8 cellular contexts compared by ENCODE assay signal in the genomic region with DNA sequence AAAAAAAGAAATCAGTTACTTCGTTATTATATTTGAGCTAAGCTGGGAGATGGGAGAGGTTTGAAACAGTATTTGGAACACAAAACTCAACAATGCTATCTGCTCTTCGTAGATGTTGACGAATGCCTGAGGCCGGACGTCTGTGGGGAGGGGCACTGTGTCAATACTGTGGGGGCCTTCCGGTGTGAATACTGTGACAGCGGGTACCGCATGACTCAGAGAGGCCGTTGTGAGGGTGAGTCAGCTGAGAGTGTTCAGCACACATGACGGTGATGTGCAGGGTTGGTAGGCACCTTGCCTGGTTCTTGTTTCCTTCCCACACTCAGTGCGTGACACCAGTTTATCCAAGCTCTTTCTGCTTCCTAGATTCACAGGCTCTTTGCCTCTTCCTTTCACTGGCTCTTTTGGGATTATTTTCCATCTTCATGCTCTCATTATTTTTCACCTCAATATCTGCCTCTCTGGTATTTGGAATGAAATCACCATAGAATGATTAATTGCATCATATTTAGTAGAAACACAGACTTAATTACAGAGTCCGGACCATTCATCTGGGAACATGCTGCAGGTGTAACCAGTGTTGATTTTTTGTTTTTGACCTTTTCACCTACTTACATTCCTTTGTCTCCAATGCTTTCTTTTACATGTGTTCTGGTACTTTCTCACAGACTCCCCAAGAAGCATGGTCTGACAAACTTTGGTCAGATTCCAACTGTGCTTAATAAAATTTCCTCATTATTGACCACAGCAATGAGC.
A peak's percentile ranks its signal among the peaks of the same experiment; 100 is the strongest.
DNase-seq lines count a peak whose midpoint lies in the region; ATAC-seq, FAIRE-seq and TF ChIP-seq lines count a peak whose summit lies in the region.

No MANE protein-coding gene starts in this region.

- TF ChIP-seq CTCF in OCI-LY3 (IDR thresholded peaks at IDR 0.05; ENCODE audit: low read depth, low read length) (no peak), bronchial epithelial cell (IDR thresholded peaks at IDR 0.05; ENCODE audit: insufficient read depth, low read length, severe bottlenecking) (no peak)

- H3K27me3 ChIP-seq in CD8-positive, alpha-beta memory T cell (ENCODE audit: insufficient read depth, low read length, poor library complexity, severe bottlenecking): no peaks in the 10 kb centered on the region
- H3K27me3 ChIP-seq in OCI-LY3 (ENCODE audit: low read depth, low read length) (no peaks in the 10 kb centered on the region), bronchial epithelial cell (ENCODE audit: control insufficient read depth, insufficient read depth, low read length) (no peaks in the 10 kb centered on the region), HAP-1 (ENCODE audit: low read depth) (no peaks in the 10 kb centered on the region; the same call in 1 of the 2 replicates)

- POLR2A ChIA-PET in CD8-positive, alpha-beta memory T cell (lab: Charles Lee): no interaction called here

- H3K36me3 ChIP-seq in CD8-positive, alpha-beta memory T cell (ENCODE audit: insufficient read depth, low read length): no peaks in the 10 kb centered on the region
- H3K36me3 ChIP-seq in OCI-LY3 (replicated peaks; ENCODE audit: low read depth, low read length) (peaks cover 3% of the 10 kb centered on the region), bronchial epithelial cell (ENCODE audit: control insufficient read depth, insufficient read depth, low read length) (no peaks in the 10 kb centered on the region), HAP-1 (replicated peaks) (no peaks in the 10 kb centered on the region)

- peak; percentile 43 for FAIRE-seq in bronchial epithelial cell (lab: Jason Lieb, UNC)

- H3K36me3 Mint-ChIP-seq in CD8-positive, alpha-beta memory T cell: no peaks in the 10 kb centered on the region

- H3K79me2 ChIP-seq in OCI-LY3 (ENCODE audit: low read length): no peaks in the 10 kb centered on the region

- CTCF ChIA-PET in CD8-positive, alpha-beta memory T cell (lab: Charles Lee): no interaction called here

- no peaks in the 10 kb centered on the region for H4K20me1 ChIP-seq in OCI-LY3 (ENCODE audit: insufficient read depth, low read length)

- peaks cover 0 to 3% (median 0%) of the 10 kb centered on the region in 5 donors for H3K9me3 Mint-ChIP-seq in CD8-positive, alpha-beta memory T cell

- H3K27ac ChIP-seq in CD8-positive, alpha-beta memory T cell (ENCODE audit: low read depth, low read length): peak overlapping the region; percentile 35
- H3K27ac ChIP-seq in OCI-LY3 (ENCODE audit: low read length): no peak overlapping the region

- H3K9ac ChIP-seq in OCI-LY3 (ENCODE audit: low read length): 0 out of 2 replicates have a peak overlapping the region, but pooled peaks have one; percentile 12

- in situ Hi-C loops in HAP-1 (cut with MboI; ENCODE audit: low sequenced_read_pairs): no loop called here

- peaks cover 15 to 42% (median 35%) of the 10 kb centered on the region in 3 donors for H3K4me1 Mint-ChIP-seq in CD8-positive, alpha-beta memory T cell

- H3K9me3 ChIP-seq in CD8-positive, alpha-beta memory T cell (ENCODE audit: low read length): no peaks in the 10 kb centered on the region
- H3K9me3 ChIP-seq in OCI-LY3 (ENCODE audit: insufficient read depth, low read length) (no peaks in the 10 kb centered on the region), HAP-1 (no peaks in the 10 kb centered on the region)

- H3K27ac Mint-ChIP-seq in CD8-positive, alpha-beta memory T cell: peak overlapping the region in 7 of 8 donors; percentile 9 to 93 (median 70)

- H3K4me3 Mint-ChIP-seq in CD8-positive, alpha-beta memory T cell: peak overlapping the region in 5 of 7 donors; percentile 5 to 65 (median 21)

- H3K27me3 Mint-ChIP-seq in CD8-positive, alpha-beta memory T cell: peaks cover 2 to 8% of the 10 kb centered on the region in 2 donors

- ATAC-seq in GM21528 (IDR thresholded peaks at IDR 0.05; ENCODE audit: low FRiP score, unreplicated experiment): no peak
- ATAC-seq in HG02840 (IDR thresholded peaks at IDR 0.05; ENCODE audit: low FRiP score, unreplicated experiment): no peak

- DNase-seq in CD8-positive, alpha-beta memory T cell: peak in 4 of 5 donors; percentile 51 to 72 (median 60)
- DNase-seq in bronchial epithelial cell (ENCODE audit: low read depth) (peak; percentile 98), non-pigmented ciliary epithelial cell (ENCODE audit: low read depth) (peak; percentile 91), NCI-H446 treated with DMSO at 0.1 percent for 48 hours (lab: John Stamatoyannopoulos, UW) (no peak), HAP-1 (ENCODE audit: low spot score in 2 of 2) (no peak)

- H3K4me3 ChIP-seq in CD8-positive, alpha-beta memory T cell (ENCODE audit: low read length): no peak overlapping the region
- H3K4me3 ChIP-seq in OCI-LY3 (ENCODE audit: low read length) (0 out of 2 replicates have a peak overlapping the region, but pooled peaks have one; percentile 2), bronchial epithelial cell (ENCODE audit: low read depth, low read length) (no peak overlapping the region), HAP-1 (no peak overlapping the region)

- H3K4me1 ChIP-seq in CD8-positive, alpha-beta memory T cell (ENCODE audit: insufficient read depth, low read length): no peaks in the 10 kb centered on the region
- H3K4me1 ChIP-seq in OCI-LY3 (ENCODE audit: low read length) (peaks cover 43% of the 10 kb centered on the region), HAP-1 (no peaks in the 10 kb centered on the region)

- peak overlapping the region; percentile 34 for H3K4me2 ChIP-seq in OCI-LY3 (ENCODE audit: low read length)

- H2AFZ ChIP-seq in OCI-LY3 (ENCODE audit: low read depth, low read length): peak overlapping the region; percentile 2; the same call in 1 of the 2 replicates

Comparison
In these comparisons a context has a peak if more than half of its experiments do, and no peak if none do; other contexts are left out.
1. DNase-seq: peak in CD8-positive, alpha-beta memory T cell (4 of 5), bronchial epithelial cell (single experiment) and non-pigmented ciliary epithelial cell (single experiment); none in NCI-H446 treated with DMSO at 0.1 percent for 48 hours (single experiment) and HAP-1 (0 of 2).